Comparison of ENCODE assay signal across 27 cellular contexts in the genomic region with DNA sequence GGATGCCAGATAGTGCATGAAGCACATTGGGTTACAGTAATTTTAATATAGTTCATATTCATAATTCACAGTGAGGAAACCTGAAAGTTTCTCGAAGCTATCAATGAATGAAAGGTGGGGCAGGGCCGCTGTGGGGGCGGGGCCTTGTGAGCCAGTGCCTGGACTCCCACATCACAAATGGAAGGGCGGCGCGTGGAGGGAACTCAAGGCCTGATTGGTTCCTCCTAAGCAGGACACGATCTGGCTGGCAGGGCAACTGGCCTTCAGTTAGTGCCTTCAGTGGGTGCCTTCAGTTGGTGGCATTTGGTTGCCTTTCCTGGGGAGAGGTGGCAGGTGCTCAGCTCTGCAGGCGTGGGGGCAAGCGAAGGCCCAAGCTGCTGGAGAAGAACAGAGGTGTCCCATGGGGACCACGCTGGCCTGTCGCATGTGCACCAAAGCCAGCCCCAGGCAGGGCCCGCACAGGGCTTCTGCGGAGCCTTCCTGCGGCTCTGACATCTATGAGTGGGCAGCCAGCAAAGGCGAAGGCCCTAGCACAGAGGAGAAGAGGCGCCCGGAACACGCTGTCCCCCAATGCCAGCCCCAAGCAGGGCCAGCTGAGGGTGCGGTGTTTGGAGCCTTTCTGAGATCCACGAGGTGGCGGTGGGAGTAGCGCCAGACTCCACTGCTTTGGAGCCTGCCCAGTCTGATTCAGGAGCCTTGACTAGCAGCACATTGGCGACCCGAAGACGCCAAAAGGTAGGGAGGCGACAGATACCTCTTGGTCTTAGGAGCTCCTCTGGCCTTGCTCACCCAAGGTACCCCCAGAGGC.
"Had no signal": no experiment of that assay in that cellular context is flagged by ENCODE, and none has a peak within 500 bp of the region (broad histone marks: within the 10 kb centered on the region; RNA-seq: fewer than 3 reads in every experiment).

No MANE protein-coding gene starts in this region.

- H3K4me1 ChIP-seq: ascending aorta, body of pancreas, SJSA1 had no signal

- H3K4me3 Mint-ChIP-seq: activated CD4-positive, alpha-beta memory T cell treated with anti-CD3 and anti-CD28 coated beads for 36 hours; activated CD4-positive, alpha-beta T cell treated with anti-CD3 and anti-CD28 coated beads, Interleukin-2, amount 10 ng/mL, durations not matched to agents 7 days and 5 days; activated naive CD8-positive, alpha-beta T cell treated with anti-CD3 and anti-CD28 coated beads, Interleukin-2, amount 50 U/mL, for 24 hours; activated T-cell treated with anti-CD3 and anti-CD28 coated beads, Interleukin-2, amount 50 U/mL, for 4 hours; T-helper 1 cell treated with Interleukin-12 subunit alpha and Interleukin-12 subunit beta and Interleukin-4 antibody, amounts not matched to agents 30 μg/mL and 1 μg/mL, for 36 hours had no signal

- H3K27me3 ChIP-seq: ascending aorta, body of pancreas, MG63, SJSA1 had no signal

- H3K9me3 ChIP-seq: ascending aorta, body of pancreas, MG63, SJSA1 had no signal

- H3K27ac ChIP-seq: ascending aorta, body of pancreas, SJSA1 had no signal

- H3K27me3 Mint-ChIP-seq: activated CD4-positive, alpha-beta memory T cell treated with anti-CD3 and anti-CD28 coated beads for 36 hours; activated CD4-positive, alpha-beta T cell treated with anti-CD3 and anti-CD28 coated beads, Interleukin-2, amount 10 ng/mL, durations not matched to agents 7 days and 5 days; activated naive CD8-positive, alpha-beta T cell treated with anti-CD3 and anti-CD28 coated beads, Interleukin-2, amount 50 U/mL, for 24 hours had no signal

- DNase-seq: activated CD4-positive, alpha-beta memory T cell treated with anti-CD3 and anti-CD28 coated beads for 36 hours; activated CD4-positive, alpha-beta T cell treated with anti-CD3 and anti-CD28 coated beads, Interleukin-2, amount 10 ng/mL, durations not matched to agents 7 days and 5 days; activated CD4-positive, CD25-positive, alpha-beta regulatory T cell treated with anti-CD3 and anti-CD28 coated beads, Interleukin-2, amount 50 U/mL, for 72 hours; activated CD8-positive, alpha-beta memory T cell treated with anti-CD3 and anti-CD28 coated beads for 24 hours; activated effector memory CD4-positive, alpha-beta T cell treated with anti-CD3 and anti-CD28 coated beads, Interleukin-2, amount 50 U/mL, for 16 hours; activated naive CD4-positive, alpha-beta T cell treated with Interleukin-2 at 50 U/mL for 16 hours; activated naive CD8-positive, alpha-beta T cell treated with anti-CD3 and anti-CD28 coated beads, Interleukin-2, amount 50 U/mL, for 24 hours; activated T-cell treated with anti-CD3 and anti-CD28 coated beads, Interleukin-2, amount 50 U/mL, for 4 hours; amniotic stem cell; central memory CD4-positive, alpha-beta T cell; MG63; MV-4-11; NCI-H1092 treated with DMSO at 0.1 percent for 48 hours; NCI-H1417 treated with DMSO at 0.1 percent for 48 hours; NCI-H1694; NCI-H2029; NCI-H510A treated with DMSO at 0.1 percent for 48 hours; NK-92 treated with Interleukin-12 subunit alpha and Interleukin-12 subunit beta, amount 100 ng/mL, for 24 hours; OCI-M1; RPMI8226; SHP77 had no signal

- H3K27ac Mint-ChIP-seq: activated CD4-positive, alpha-beta memory T cell treated with anti-CD3 and anti-CD28 coated beads for 36 hours; activated CD4-positive, alpha-beta T cell treated with anti-CD3 and anti-CD28 coated beads, Interleukin-2, amount 10 ng/mL, durations not matched to agents 7 days and 5 days; activated naive CD8-positive, alpha-beta T cell treated with anti-CD3 and anti-CD28 coated beads, Interleukin-2, amount 50 U/mL, for 24 hours; T-helper 1 cell treated with Interleukin-12 subunit alpha and Interleukin-12 subunit beta and Interleukin-4 antibody, amounts not matched to agents 30 μg/mL and 1 μg/mL, for 36 hours had no signal

- H3K4me3 ChIP-seq: ascending aorta, body of pancreas, MG63, SJSA1 had no signal

- H3K9me3 Mint-ChIP-seq: activated T-cell treated with anti-CD3 and anti-CD28 coated beads, Interleukin-2, amount 50 U/mL, for 4 hours had no signal

- ATAC-seq: activated naive CD8-positive, alpha-beta T cell treated with anti-CD3 and anti-CD28 coated beads, Interleukin-2, amount 50 U/mL, for 24 hours; activated T-cell treated with anti-CD3 and anti-CD28 coated beads, Interleukin-2, amount 50 U/mL, for 4 hours; body of pancreas; Panc1; SK-N-SH treated with all-trans-retinoic acid at 6 μM for 48 hours had no signal

- H3K36me3 ChIP-seq: ascending aorta, MG63, SJSA1 had no signal
